ENCODE assay signal across 8 cellular contexts in the genomic region with DNA sequence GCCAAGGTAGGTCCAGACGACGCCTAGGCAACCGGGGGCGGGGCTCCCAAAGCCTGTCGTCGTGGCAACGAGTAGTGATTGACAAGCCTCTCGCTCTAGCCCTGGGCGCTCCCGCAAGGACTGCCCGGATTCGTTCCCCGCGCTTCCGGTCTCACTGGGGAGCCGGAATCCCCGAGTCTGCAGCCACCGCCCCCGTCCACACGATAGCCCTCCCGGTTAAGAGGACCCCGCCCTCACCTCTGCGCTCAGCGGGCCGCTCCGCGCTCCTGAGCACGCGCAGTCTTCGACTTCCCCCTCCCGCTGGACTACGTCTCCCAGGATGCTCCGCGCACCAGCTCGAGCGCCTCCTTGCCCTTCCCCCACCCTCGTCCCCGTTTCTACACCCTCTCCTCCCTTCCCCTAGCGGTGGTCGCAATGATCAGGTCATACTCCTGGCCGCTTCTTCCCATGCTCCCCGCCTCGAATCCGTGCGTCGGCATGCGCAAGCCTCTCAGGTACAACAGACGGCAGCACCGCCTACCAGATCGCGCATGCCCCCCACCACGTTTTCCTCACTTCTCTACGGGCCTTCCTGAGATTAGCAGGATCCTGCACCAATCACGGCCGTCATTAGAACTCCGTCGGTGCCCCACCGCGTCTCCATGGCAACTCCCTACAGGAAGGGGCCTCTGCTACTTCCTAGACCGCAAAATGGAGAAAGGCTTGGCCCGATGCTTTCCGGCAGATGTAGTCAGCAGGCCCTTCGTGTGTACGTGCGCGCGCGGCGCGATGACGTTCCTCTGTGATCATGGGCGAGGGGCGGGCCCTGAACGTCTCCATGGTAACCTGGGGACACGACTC. TPM values are rescaled to one million over a fixed set of nuclear protein-coding genes. Genes with fewer than 3 reads are reported as not detected.
A peak's percentile ranks its signal among the peaks of the same experiment; 100 is the strongest.
DNase-seq lines count a peak whose midpoint lies in the region; ATAC-seq, FAIRE-seq and TF ChIP-seq lines count a peak whose summit lies in the region.

A gene (minus strand): TSS at position 518 of the 840 bp plus-strand sequence. CDS start 1,946 bp downstream, outside the sequence.

- peak within 1 kb of the TSS; percentile 95 for H3K4me3 Mint-ChIP-seq in activated CD4-positive, alpha-beta T cell treated with anti-CD3 and anti-CD28 coated beads for 36 hours

- TF ChIP-seq CTCF in A673 (conservative IDR thresholded peaks at IDR 0.05; ENCODE audit: low read depth, low read length) (peak; percentile 26; the same call in 1 of the 2 replicates), dorsolateral prefrontal cortex (IDR thresholded peaks at IDR 0.05 in 54 of 56, conservative IDR thresholded peaks at IDR 0.05 in 2 of 56; ENCODE audit: low read depth in 1 of 56, partially characterized antibody in 56 of 56) (peak in 21 of 56 donors; percentile 1 to 41 (median 20)), lung (IDR thresholded peaks at IDR 0.05; ENCODE audit: control extremely low read depth, extremely low read depth) (no peak), D721Med (IDR thresholded peaks at IDR 0.05; ENCODE audit: insufficient read depth, missing control alignments) (no peak)

- H3K27me3 ChIP-seq in A673 (replicated peaks; ENCODE audit: insufficient read depth, low read depth, low read length, poor library complexity): no peaks in the 10 kb centered on the region
- no peaks in the 10 kb centered on the region for H3K27me3 ChIP-seq in dorsolateral prefrontal cortex
- H3K27me3 ChIP-seq in lung (ENCODE audit: control insufficient read depth, insufficient read depth): no peaks in the 10 kb centered on the region

- H3K36me3 ChIP-seq in A673 (ENCODE audit: insufficient read depth, low read length, poor library complexity, severe bottlenecking) (peaks cover 2% of the 10 kb centered on the region), lung (ENCODE audit: control insufficient read depth in 2 of 2, insufficient read depth in 2 of 2, low read length in 2 of 2) (peaks cover 0 to 19% of the 10 kb centered on the region in 2 donors)

- H3K4me1 ChIP-seq in A673 (ENCODE audit: insufficient read depth, low read length, poor library complexity, severe bottlenecking): peaks cover 10% of the 10 kb centered on the region
- H3K4me1 ChIP-seq in lung (ENCODE audit: control insufficient read depth in 2 of 2, insufficient read depth in 2 of 2, low read length in 2 of 2): peaks cover 0 to 5% of the 10 kb centered on the region in 2 donors

- H3K9me3 Mint-ChIP-seq in activated CD4-positive, alpha-beta T cell treated with anti-CD3 and anti-CD28 coated beads for 36 hours (ENCODE audit: low read depth): no peaks in the 10 kb centered on the region

- H3K4me3 ChIP-seq in A673 (ENCODE audit: low read depth, low read length, poor library complexity, severe bottlenecking) (peak within 1 kb of the TSS; percentile 52), dorsolateral prefrontal cortex (peak within 1 kb of the TSS; percentile 45 to 97 (median 79)), lung (peak within 1 kb of the TSS; percentile 54)

- peak; percentile 100 for DNase-seq in A673 (ENCODE audit: low spot score)
- peak; percentile 100 for DNase-seq in activated CD4-positive, alpha-beta T cell treated with anti-CD3 and anti-CD28 coated beads for 36 hours
- DNase-seq in dorsolateral prefrontal cortex: peak; percentile 98 to 100 (median 100)
- DNase-seq in lung (ENCODE audit: low spot score): peak; percentile 100
- DNase-seq in stimulated activated CD8-positive, alpha-beta memory T cell treated with anti-CD3 and anti-CD28 coated beads, Interleukin-12 subunit alpha, Interleukin-12 subunit beta, amount 100 ng/mL, for 1 hour (ENCODE audit: low read depth): peak; percentile 100
- no peak for DNase-seq in D721Med (ENCODE audit: insufficient read length, low spot score)

- TF ChIP-seq POLR2A in GM19193 (IDR thresholded peaks at IDR 0.05; ENCODE audit: extremely low read depth, insufficient read depth, insufficient read length): peak; percentile 66

- H3K27me3 Mint-ChIP-seq in activated CD4-positive, alpha-beta T cell treated with anti-CD3 and anti-CD28 coated beads for 36 hours: no peaks in the 10 kb centered on the region

- WGBS in lung, 2 donors: 0 to 1% methylated on average over 75 of the region's 75 CpGs

- H3K9me3 ChIP-seq in A673 (ENCODE audit: low read depth, low read length, poor library complexity, severe bottlenecking) (no peaks in the 10 kb centered on the region), lung (ENCODE audit: control insufficient read depth in 2 of 2, insufficient read depth in 1 of 2, low read length in 1 of 2) (no peaks in the 10 kb centered on the region)

- H3K4me1 Mint-ChIP-seq in activated CD4-positive, alpha-beta T cell treated with anti-CD3 and anti-CD28 coated beads for 36 hours: peaks cover 38% of the 10 kb centered on the region

- intact Hi-C loops in A673 (cut with micrococcal nuclease; ENCODE audit: unreplicated experiment): no loop called here
- intact Hi-C loops in activated CD4-positive, alpha-beta T cell treated with anti-CD3 and anti-CD28 coated beads for 36 hours (cut with DNase I, micrococcal nuclease): loop anchor here (1.0 kb wide), 15 partner anchors 14 to 295 kb away; a partner anchor contains a TSS
- intact Hi-C loops in dorsolateral prefrontal cortex (cut with DNase I): loop anchor here (2.0 kb wide), 1 partner anchor 14 kb away; a partner anchor contains a TSS

- CTCF ChIA-PET in A673 (lab: Charles Lee): no interaction called here
- CTCF ChIA-PET in activated CD4-positive, alpha-beta T cell treated with anti-CD3 and anti-CD28 coated beads for 36 hours (lab: Charles Lee): interaction anchor here (1.7 kb wide), 1 partner anchor 53 kb away, joined by 9 read pairs; a partner anchor contains a TSS

- H3K27ac Mint-ChIP-seq in activated CD4-positive, alpha-beta T cell treated with anti-CD3 and anti-CD28 coated beads for 36 hours: peak within 1 kb of the TSS; percentile 100

- BruUV-seq in A673 (replicated peaks; lab: Mats Ljungman, UMichigan): no TSS peak

- no peak for FAIRE-seq in D721Med (lab: Jason Lieb, UNC)

- POLR2A ChIA-PET in A673 (lab: Charles Lee; ENCODE audit: low non-redundant PET): interaction anchor here (0.5 kb wide), 1 partner anchor 51 kb away, joined by 18 read pairs; no protein-coding TSS in a partner anchor
- POLR2A ChIA-PET in activated CD4-positive, alpha-beta T cell treated with anti-CD3 and anti-CD28 coated beads for 36 hours (lab: Charles Lee): interaction anchor here (0.5 to 2.5 kb wide), 3 partner anchors 13 to 191 kb away, joined by 3 to 9 read pairs (median 3); a partner anchor contains a TSS

- H3K27ac ChIP-seq in A673 (ENCODE audit: low read depth, low read length, poor library complexity, severe bottlenecking) (peak within 1 kb of the TSS; percentile 96), dorsolateral prefrontal cortex (peak within 1 kb of the TSS; percentile 87 to 100 (median 99)), lung (ENCODE audit: low read depth in 1 of 2, low read length in 1 of 2) (peak within 1 kb of the TSS; percentile 71 to 96)

- peak; percentile 53 for ATAC-seq in HG03442 (IDR thresholded peaks at IDR 0.05; ENCODE audit: unreplicated experiment)
- peak; percentile 69 for ATAC-seq in activated CD4-positive, alpha-beta T cell treated with anti-CD3 and anti-CD28 coated beads for 36 hours
- ATAC-seq in lung (ENCODE audit: insufficient read depth, low FRiP score): peak; percentile 80

- H3K36me3 Mint-ChIP-seq in activated CD4-positive, alpha-beta T cell treated with anti-CD3 and anti-CD28 coated beads for 36 hours (ENCODE audit: low read depth): peaks cover 21% of the 10 kb centered on the region

RNA-seq across cellular contexts. Expression of the gene that starts here (rescaled TPM):
- total RNA-seq in A673 (2021) (18.2 and 20.3 TPM in 2 replicates), dorsolateral prefrontal cortex (10 to 100 TPM; 26.3 to 56.0 (median 39.2) TPM), lung (10 to 100 TPM; 28.4 to 37.5 TPM)
- 10 to 100 TPM; 14.3 to 15.0 TPM for total RNA-seq in activated CD4-positive, alpha-beta T cell treated with anti-CD3 and anti-CD28 coated beads for 36 hours
- polyA plus RNA-seq in lung: 10 to 100 TPM; 19.2 to 31.7 TPM
